ENCODE assay signal across 1 cellular context in the genomic region with DNA sequence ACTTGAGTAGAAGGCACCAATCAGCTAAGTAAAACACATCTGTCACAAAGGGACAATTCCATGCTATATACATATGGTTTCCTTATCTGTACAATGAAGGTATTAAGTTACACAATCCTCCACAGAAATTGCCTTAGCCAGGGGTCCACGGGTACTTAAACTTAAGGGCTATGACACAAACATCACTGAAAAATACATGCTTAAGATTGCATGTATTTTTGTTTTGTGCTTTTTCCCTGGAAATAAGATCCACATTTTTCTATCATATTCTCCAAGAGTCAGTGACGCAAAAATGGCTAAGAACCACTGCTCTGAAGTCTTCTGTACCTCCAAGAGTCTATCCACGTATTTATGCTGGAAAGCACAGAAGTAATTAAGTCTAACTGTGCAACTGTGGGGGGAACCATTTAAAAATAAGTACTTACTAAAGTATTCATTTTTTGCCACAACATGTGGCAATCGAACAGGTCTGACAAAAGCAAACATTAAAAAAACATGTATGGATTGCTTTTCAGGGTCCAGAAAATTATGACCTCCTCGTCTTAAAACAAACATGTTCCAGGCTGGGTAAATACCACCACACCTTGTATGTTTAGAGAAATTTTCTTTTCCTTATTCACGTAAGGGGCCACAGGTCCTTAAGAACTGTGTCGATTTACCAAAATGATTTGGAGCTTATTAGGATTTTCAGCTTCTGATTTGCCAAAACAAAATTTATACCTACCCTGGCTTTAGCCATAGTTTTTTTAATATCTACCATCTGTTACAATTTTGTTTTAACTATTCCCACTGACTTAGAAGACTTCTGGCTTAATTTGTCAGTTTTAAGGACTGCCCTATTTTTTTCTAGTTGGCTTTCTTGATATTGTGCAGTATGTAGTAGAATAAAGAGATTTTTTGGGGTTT.
TF ChIP-seq lines count a peak whose summit lies in the region.

No MANE protein-coding gene starts in this region.

TF ChIP-seq in GM23338, 12 proteins besides CTCF, POLR2A, EP300 and RAD21 (continued from another document):
- TF ChIP-seq ZNF462 (CRISPR knock-in tag; IDR thresholded peaks at IDR 0.05) (no peak), CREB1 (CRISPR knock-in tag; IDR thresholded peaks at IDR 0.05; ENCODE audit: low read depth) (no peak), EZH2 (IDR thresholded peaks at IDR 0.05; ENCODE audit: low read depth, unreplicated experiment) (no peak), ZNF114 (CRISPR knock-in tag; IDR thresholded peaks at IDR 0.05) (no peak), STAT1 (IDR thresholded peaks at IDR 0.05; ENCODE audit: unreplicated experiment) (no peak), NANOG (IDR thresholded peaks at IDR 0.05; ENCODE audit: borderline replicate concordance) (no peak)
